In the genomic region with DNA sequence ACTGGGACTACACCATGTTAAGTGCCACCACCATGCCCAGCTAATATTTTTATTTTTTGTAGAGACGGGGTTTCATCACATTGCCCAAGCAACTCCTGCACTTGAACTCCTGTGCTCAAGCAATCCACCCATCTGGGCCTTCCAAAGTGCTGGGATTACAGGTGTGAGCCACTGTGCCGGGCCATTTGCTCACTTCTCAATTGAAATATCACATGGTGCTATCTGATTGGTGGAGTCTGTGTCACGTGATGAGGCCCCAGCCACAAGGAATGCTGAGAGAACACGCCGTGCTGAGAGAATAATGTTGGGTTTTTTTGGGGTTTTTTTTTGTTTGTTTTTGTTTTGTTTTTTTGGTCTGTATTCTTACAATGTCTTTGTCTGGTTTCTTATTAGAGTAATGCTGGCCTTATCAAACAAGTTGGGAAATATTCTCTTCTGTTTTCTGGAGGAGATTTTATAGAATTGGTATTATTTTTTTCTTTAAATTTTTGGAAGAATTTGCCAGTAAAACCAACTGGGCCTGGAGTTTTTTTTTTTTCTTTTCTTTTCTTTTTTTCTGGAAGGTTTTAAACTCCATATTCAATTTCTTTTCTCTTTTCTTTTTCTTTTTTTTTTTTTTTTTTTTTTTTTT, we compare ENCODE assay signal across 16 cellular contexts.
"Had no signal": no experiment of that assay in that cellular context is flagged by ENCODE, and none has a peak within 500 bp of the region (broad histone marks: within the 10 kb centered on the region; RNA-seq: fewer than 3 reads in every experiment).

No MANE protein-coding gene starts in this region.

- FAIRE-seq: colon had no signal

- H3K9me3 ChIP-seq: esophagus squamous epithelium, suprapubic skin had no signal

- H3K4me3 Mint-ChIP-seq: activated naive CD4-positive, alpha-beta T cell treated with anti-CD3 and anti-CD28 coated beads, Interleukin-2, amount 10 ng/mL, durations not matched to agents 7 days and 5 days; natural killer cell had no signal

- H3K36me3 Mint-ChIP-seq: activated naive CD4-positive, alpha-beta T cell treated with anti-CD3 and anti-CD28 coated beads, Interleukin-2, amount 10 ng/mL, durations not matched to agents 7 days and 5 days; natural killer cell had no signal

- DNase-seq: activated CD4-positive, alpha-beta T cell treated with anti-CD3 and anti-CD28 coated beads, Interleukin-2, amount 50 U/mL, for 1 hour; activated naive CD4-positive, alpha-beta T cell treated with anti-CD3 and anti-CD28 coated beads, Interleukin-2, amount 10 ng/mL, durations not matched to agents 7 days and 5 days; activated T-cell treated with anti-CD3 and anti-CD28 coated beads for 4 hours; esophagus squamous epithelium; foreskin keratinocyte; head of caudate nucleus; mammary epithelial cell; natural killer cell; nucleus accumbens; stimulated activated CD4-positive, alpha-beta T cell treated with anti-CD3 and anti-CD28 coated beads, Interleukin-2, amount 100 ng/mL, for 48 hours; stimulated activated naive CD8-positive, alpha-beta T cell treated with anti-CD3 and anti-CD28 coated beads, Interleukin-15, Interleukin-2, amounts not matched to agents 100 U/mL and 50 U/mL, for 24 hours had no signal

- ATAC-seq: foreskin keratinocyte; left lobe of liver; natural killer cell; stimulated activated naive CD8-positive, alpha-beta T cell treated with anti-CD3 and anti-CD28 coated beads, Interleukin-15, Interleukin-2, amounts not matched to agents 100 U/mL and 50 U/mL, for 24 hours had no signal

- H3K27ac Mint-ChIP-seq: activated naive CD4-positive, alpha-beta T cell treated with anti-CD3 and anti-CD28 coated beads, Interleukin-2, amount 10 ng/mL, durations not matched to agents 7 days and 5 days; activated T-helper 2 cell treated with anti-CD3 and anti-CD28 coated beads, Interferon-gamma antibody, Interleukin-2, Interleukin-4, amounts not matched to agents 10 μg/mL and 5 μg/mL and 100 μg/mL, durations not matched to agents 14 hours and 24 hours and 36 hours; natural killer cell had no signal

- H3K36me3 ChIP-seq: cardiac muscle cell, esophagus squamous epithelium, suprapubic skin had no signal

- H3K27ac ChIP-seq: cardiac muscle cell, esophagus squamous epithelium, foreskin keratinocyte, suprapubic skin had no signal

- H3K4me3 ChIP-seq: cardiac muscle cell, esophagus squamous epithelium, suprapubic skin had no signal

- H3K4me1 ChIP-seq: suprapubic skin had no signal

- H3K4me1 Mint-ChIP-seq: activated naive CD4-positive, alpha-beta T cell treated with anti-CD3 and anti-CD28 coated beads, Interleukin-2, amount 10 ng/mL, durations not matched to agents 7 days and 5 days; natural killer cell had no signal

- H3K9me3 Mint-ChIP-seq: activated naive CD4-positive, alpha-beta T cell treated with anti-CD3 and anti-CD28 coated beads, Interleukin-2, amount 10 ng/mL, durations not matched to agents 7 days and 5 days; activated T-helper 2 cell treated with anti-CD3 and anti-CD28 coated beads, Interferon-gamma antibody, Interleukin-2, Interleukin-4, amounts not matched to agents 10 μg/mL and 5 μg/mL and 100 μg/mL, durations not matched to agents 14 hours and 24 hours and 36 hours; natural killer cell had no signal

- H3K27me3 ChIP-seq: cardiac muscle cell had no signal
